In the genomic region with DNA sequence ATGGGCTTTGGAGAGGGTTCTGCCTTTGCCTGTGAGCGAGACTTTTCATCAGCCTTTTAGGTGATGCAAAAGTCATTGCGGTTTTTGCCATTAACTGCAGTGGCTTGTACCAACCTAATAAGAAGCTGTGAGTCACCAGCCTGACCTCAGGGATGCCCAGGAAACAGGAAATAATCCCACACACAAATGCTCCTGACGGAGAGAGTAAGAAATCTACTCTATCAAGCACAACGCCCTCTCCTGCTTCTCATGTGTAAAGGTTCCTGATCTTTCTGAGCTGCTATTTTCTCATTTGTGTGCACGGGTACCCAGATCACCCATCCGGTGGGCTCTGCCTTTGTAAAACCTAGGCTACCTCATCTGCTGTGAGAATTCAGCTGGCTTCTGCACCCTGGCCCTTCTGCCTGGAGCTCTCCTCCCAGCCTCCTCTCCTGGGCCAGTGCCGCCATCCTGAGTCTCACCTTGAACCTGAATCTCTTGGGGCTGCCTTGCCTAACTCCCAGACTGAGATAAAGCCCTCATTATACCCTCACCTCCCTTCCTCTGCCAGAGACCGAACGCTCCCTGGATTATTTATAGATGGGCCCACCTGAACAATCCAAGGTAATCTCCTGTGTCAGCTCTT, we compare ENCODE assay signal across 9 cellular contexts.
A peak's percentile ranks its signal among the peaks of the same experiment; 100 is the strongest.
DNase-seq lines count a peak whose midpoint lies in the region; TF ChIP-seq lines count a peak whose summit lies in the region.
"Had no signal": no experiment of that assay in that cellular context is flagged by ENCODE, and none has a peak within 500 bp of the region (broad histone marks: within the 10 kb centered on the region; RNA-seq: fewer than 3 reads in every experiment).

No MANE protein-coding gene starts in this region.

- no peak overlapping the region for H3K9ac ChIP-seq in smooth muscle cell (ENCODE audit: low read depth)

- no peak overlapping the region for H3K4me3 Mint-ChIP-seq in T-helper 2 cell treated with Interferon-gamma antibody and Interleukin-4, amounts not matched to agents 5 μg/mL and 100 μg/mL, for 36 hours
- H3K4me3 Mint-ChIP-seq: brain had no signal

- H3K27me3 Mint-ChIP-seq in T-helper 2 cell treated with Interferon-gamma antibody and Interleukin-4, amounts not matched to agents 5 μg/mL and 100 μg/mL, for 36 hours (ENCODE audit: low read depth) = peaks cover 17% of the 10 kb centered on the region

- H4K20me1 ChIP-seq in smooth muscle cell (ENCODE audit: low read depth) = no peaks in the 10 kb centered on the region

- H3K4me1 ChIP-seq in smooth muscle cell (ENCODE audit: low read depth) = no peaks in the 10 kb centered on the region

- no peaks in the 10 kb centered on the region for H3K9me3 Mint-ChIP-seq in T-helper 2 cell treated with Interferon-gamma antibody and Interleukin-4, amounts not matched to agents 5 μg/mL and 100 μg/mL, for 36 hours
- H3K9me3 Mint-ChIP-seq: brain had no signal

- H3K27ac Mint-ChIP-seq in T-helper 2 cell treated with Interferon-gamma antibody and Interleukin-4, amounts not matched to agents 5 μg/mL and 100 μg/mL, for 36 hours = no peak overlapping the region

- H3K27me3 ChIP-seq in smooth muscle cell (ENCODE audit: low read depth) = no peaks in the 10 kb centered on the region

- H3K36me3 Mint-ChIP-seq in T-helper 2 cell treated with Interferon-gamma antibody and Interleukin-4, amounts not matched to agents 5 μg/mL and 100 μg/mL, for 36 hours (ENCODE audit: low read depth) = no peaks in the 10 kb centered on the region
- H3K36me3 Mint-ChIP-seq: brain had no signal

- peaks cover 2% of the 10 kb centered on the region for H3K4me1 Mint-ChIP-seq in T-helper 2 cell treated with Interferon-gamma antibody and Interleukin-4, amounts not matched to agents 5 μg/mL and 100 μg/mL, for 36 hours (ENCODE audit: low read depth)

- no peak overlapping the region for H3K27ac ChIP-seq in smooth muscle cell (ENCODE audit: low read depth)

- no peak overlapping the region for H2AFZ ChIP-seq in smooth muscle cell (ENCODE audit: low read depth)

- no peaks in the 10 kb centered on the region for H3K36me3 ChIP-seq in smooth muscle cell (ENCODE audit: low read depth)

- no peak overlapping the region for H3K4me2 ChIP-seq in smooth muscle cell

- no peaks in the 10 kb centered on the region for H3K79me2 ChIP-seq in smooth muscle cell (ENCODE audit: low read depth)

- peak; percentile 67 for DNase-seq in HFF-Myc (ENCODE audit: extremely low read depth, low read depth)
- DNase-seq in RPMI7951 (ENCODE audit: low read depth) = peak; percentile 95
- DNase-seq in fibroblast of peridontal ligament (ENCODE audit: extremely low read depth) = peak; percentile 80
- no peak for DNase-seq in smooth muscle cell (lab: John Stamatoyannopoulos, UW; ENCODE audit: unreplicated experiment)
- DNase-seq in NCI-H2107 treated with DMSO at 0.1 percent for 48 hours (lab: John Stamatoyannopoulos, UW; ENCODE audit: unreplicated experiment) = no peak
- no peak for DNase-seq in activated CD8-positive, alpha-beta memory T cell treated with anti-CD3 and anti-CD28 coated beads, Interleukin-2, amount 50 U/mL, for 4 hours
- DNase-seq in T-helper 2 cell treated with Interferon-gamma antibody and Interleukin-4, amounts not matched to agents 5 μg/mL and 100 μg/mL, for 36 hours (ENCODE audit: low spot score) = no peak
- DNase-seq: T-helper 2 cell had no signal

- 58% methylated on average over 9 of the region's 9 CpGs for WGBS in smooth muscle cell (ENCODE audit: low lambda C conversion rate)

- no peak overlapping the region for H3K4me3 ChIP-seq in HFF-Myc (replicated peaks; ENCODE audit: low read depth, low read length)
- no peak overlapping the region for H3K4me3 ChIP-seq in smooth muscle cell

- no peaks in the 10 kb centered on the region for H3K9me3 ChIP-seq in smooth muscle cell (replicated peaks; ENCODE audit: low read depth)

- TF ChIP-seq CTCF in HFF-Myc (IDR thresholded peaks at IDR 0.05; ENCODE audit: low read depth, low read length, missing control alignments) = peak; percentile 16
- TF ChIP-seq CTCF in smooth muscle cell (IDR thresholded peaks at IDR 0.05; ENCODE audit: borderline replicate concordance, insufficient read depth, poor library complexity, severe bottlenecking) = peak; percentile 34

- H3F3A ChIP-seq in smooth muscle cell (ENCODE audit: low read depth) = no peaks in the 10 kb centered on the region

Comparison
In these comparisons a context has a peak if more than half of its experiments do, and no peak if none do; other contexts are left out.
1. DNase-seq: peak in HFF-Myc (single experiment), RPMI7951 (single experiment) and fibroblast of peridontal ligament (single experiment); none in smooth muscle cell (single experiment), NCI-H2107 treated with DMSO at 0.1 percent for 48 hours (single experiment), activated CD8-positive, alpha-beta memory T cell treated with anti-CD3 and anti-CD28 coated beads, Interleukin-2, amount 50 U/mL, for 4 hours (single experiment) and T-helper 2 cell treated with Interferon-gamma antibody and Interleukin-4, amounts not matched to agents 5 μg/mL and 100 μg/mL, for 36 hours (single experiment).